29 cellular contexts compared by ENCODE assay signal in the genomic region with DNA sequence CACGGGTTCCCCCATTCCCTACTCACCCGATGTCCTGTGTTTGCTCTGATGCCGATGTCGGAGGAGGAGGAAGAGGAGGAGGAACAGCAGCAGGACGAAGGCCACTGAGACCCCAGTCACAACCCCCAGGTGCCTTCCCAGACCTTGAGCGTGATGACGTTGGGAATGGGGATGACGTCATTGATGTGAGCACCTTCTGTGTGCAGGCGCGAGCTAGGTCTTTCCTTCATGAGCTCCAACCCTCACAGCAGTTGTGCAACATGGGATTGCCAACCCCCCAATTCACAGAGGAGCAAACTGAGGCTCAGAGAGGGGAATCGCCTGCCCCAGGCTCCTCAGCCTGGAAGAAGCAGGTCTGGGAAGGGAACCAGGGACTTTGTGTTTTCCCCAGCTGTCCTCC. TPM values are rescaled to one million over a fixed set of nuclear protein-coding genes. Genes with fewer than 3 reads are reported as not detected.
"Had no signal": no experiment of that assay in that cellular context is flagged by ENCODE, and none has a peak within 500 bp of the region (broad histone marks: within the 10 kb centered on the region; RNA-seq: fewer than 3 reads in every experiment).

No MANE protein-coding gene starts in this region.

- H3K36me3 ChIP-seq: heart right ventricle, pancreas, prostate gland, right lobe of liver, tibial nerve, upper lobe of right lung had no signal

- H3K27ac Mint-ChIP-seq: natural killer cell; stimulated activated memory B cell treated with anti-CD40 and anti-IgM and Interleukin-4, amounts not matched to agents 10 μg/mL and 1 μg/mL and 100 μg/mL, for 72 hours; stimulated activated naive CD8-positive, alpha-beta T cell treated with anti-CD3 and anti-CD28 coated beads, Interleukin-15, Interleukin-2, amounts not matched to agents 100 ng/mL and 50 ng/mL, for 24 hours had no signal

- H3K4me1 ChIP-seq: pancreas, prostate gland, right lobe of liver, testis, tibial nerve, upper lobe of right lung had no signal

- H3K36me3 Mint-ChIP-seq: natural killer cell; stimulated activated memory B cell treated with anti-CD40 and anti-IgM and Interleukin-4, amounts not matched to agents 10 μg/mL and 1 μg/mL and 100 μg/mL, for 72 hours had no signal

- H3K9me3 Mint-ChIP-seq: natural killer cell; neural crest cell; stimulated activated memory B cell treated with anti-CD40 and anti-IgM and Interleukin-4, amounts not matched to agents 10 μg/mL and 1 μg/mL and 100 μg/mL, for 72 hours; stimulated activated naive CD8-positive, alpha-beta T cell treated with anti-CD3 and anti-CD28 coated beads, Interleukin-15, Interleukin-2, amounts not matched to agents 100 ng/mL and 50 ng/mL, for 24 hours had no signal

- ATAC-seq: esophagus mucosa; heart right ventricle; left lobe of liver; natural killer cell; pancreas; right lobe of liver; stimulated activated memory B cell treated with anti-CD40 and anti-IgM and Interleukin-4, amounts not matched to agents 10 μg/mL and 1 μg/mL and 100 μg/mL, for 72 hours; upper lobe of right lung had no signal

- H3K4me3 Mint-ChIP-seq: natural killer cell; neural crest cell; stimulated activated memory B cell treated with anti-CD40 and anti-IgM and Interleukin-4, amounts not matched to agents 10 μg/mL and 1 μg/mL and 100 μg/mL, for 72 hours; stimulated activated naive CD8-positive, alpha-beta T cell treated with anti-CD3 and anti-CD28 coated beads, Interleukin-15, Interleukin-2, amounts not matched to agents 100 ng/mL and 50 ng/mL, for 24 hours had no signal

- H3K4me3 ChIP-seq: dorsolateral prefrontal cortex, heart right ventricle, pancreas, prostate gland, right lobe of liver, spleen, testis, tibial nerve, upper lobe of right lung had no signal

- H3K27me3 ChIP-seq: right lobe of liver, testis had no signal

- DNase-seq: cortex of kidney; dorsolateral prefrontal cortex; effector CD8-positive, alpha-beta T cell; heart right ventricle; hypothalamus; mammary epithelial cell; natural killer cell; occipital lobe; spleen; stimulated activated CD4-positive, alpha-beta T cell treated with anti-CD3 and anti-CD28 coated beads, Interleukin-15, amount 100 ng/mL, for 24 hours; stimulated activated CD4-positive, alpha-beta T cell treated with anti-CD3 and anti-CD28 coated beads, Interleukin-1b, Interleukin-23, amount 100 ng/mL, for 48 hours; stimulated activated CD4-positive, alpha-beta T cell treated with anti-CD3 and anti-CD28 coated beads, Interleukin-4, amount 100 ng/mL, for 24 hours; testis; upper lobe of right lung had no signal

- FAIRE-seq: frontal cortex, islet of Langerhans, pancreas had no signal

- H3K9me3 ChIP-seq: heart right ventricle, pancreas, prostate gland, right lobe of liver, spleen, testis, tibial nerve, upper lobe of right lung had no signal

- H3K27ac ChIP-seq: dorsolateral prefrontal cortex, heart right ventricle, pancreas, prostate gland, right lobe of liver, testis, tibial nerve, upper lobe of right lung had no signal

RNA-seq across cellular contexts. Expression of a gene that starts 4.2 kb away (rescaled TPM):
- total RNA-seq: fibroblast of lung, glomerular endothelial cell, mammary epithelial cell, myocyte, neural crest cell, renal cortical epithelial cell had no signal
- polyA plus RNA-seq: fibroblast of lung, mammary epithelial cell had no signal

RNA-seq across cellular contexts. Expression of a gene that starts 10.3 kb away (rescaled TPM):
- total RNA-seq: esophagus mucosa, fibroblast of lung, glomerular endothelial cell, mammary epithelial cell, myocyte, neural crest cell, occipital lobe, renal cortical epithelial cell had no signal
- polyA plus RNA-seq: fibroblast of lung, mammary epithelial cell had no signal

RNA-seq across cellular contexts. Expression of a gene that starts 28.1 kb away (rescaled TPM):
- total RNA-seq: fibroblast of lung, frontal cortex, glomerular endothelial cell, mammary epithelial cell, myocyte, neural crest cell, occipital lobe, renal cortical epithelial cell had no signal
- polyA plus RNA-seq: fibroblast of lung, mammary epithelial cell had no signal

RNA-seq across cellular contexts. Expression of a gene that starts 30.0 kb away (rescaled TPM):
- total RNA-seq: fibroblast of lung, frontal cortex, glomerular endothelial cell, mammary epithelial cell, myocyte, neural crest cell, occipital lobe, renal cortical epithelial cell had no signal
- polyA plus RNA-seq: fibroblast of lung, mammary epithelial cell had no signal
